Comparison of ENCODE assay signal across 11 cellular contexts in the genomic region with DNA sequence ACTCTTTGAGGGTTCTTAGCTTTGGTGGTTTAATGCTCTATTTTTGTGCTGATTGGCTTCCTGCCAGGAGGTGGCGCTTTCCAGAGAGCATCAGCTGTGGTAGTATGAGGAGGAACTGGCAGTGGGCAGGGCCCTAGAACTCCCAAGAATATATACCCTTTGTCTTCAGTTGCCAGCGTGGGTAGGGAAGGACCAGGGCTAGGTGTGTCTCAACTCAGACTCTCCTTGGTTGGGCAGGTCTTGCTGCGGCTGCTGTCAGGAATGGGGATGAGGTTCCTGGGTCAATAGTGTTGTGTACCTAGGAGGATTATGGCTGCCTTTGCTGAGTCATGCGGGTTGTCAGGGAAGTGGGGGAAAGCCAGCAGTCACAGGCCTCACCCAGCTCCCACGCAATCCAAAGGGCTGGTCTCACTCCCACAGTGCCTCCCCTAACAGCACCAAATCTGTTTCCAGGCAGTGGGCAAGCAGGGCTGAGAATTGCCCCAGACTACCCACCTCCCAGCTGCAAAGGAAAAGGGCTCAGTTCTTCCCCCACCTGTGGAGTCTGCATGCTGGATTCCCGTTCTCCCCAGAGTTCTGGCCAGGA.
DNase-seq lines count a peak whose midpoint lies in the region; ATAC-seq and TF ChIP-seq lines count a peak whose summit lies in the region.
"Had no signal": no experiment of that assay in that cellular context is flagged by ENCODE, and none has a peak within 500 bp of the region (broad histone marks: within the 10 kb centered on the region; RNA-seq: fewer than 3 reads in every experiment).

No MANE protein-coding gene starts in this region.

- no peak overlapping the region for H3K4me2 ChIP-seq in OCI-LY7 (ENCODE audit: low read length)

- H3K4me1 ChIP-seq in BE2C (peaks cover 6% of the 10 kb centered on the region), OCI-LY7 (ENCODE audit: insufficient read depth, low read length, poor library complexity, severe bottlenecking) (no peaks in the 10 kb centered on the region), testis (no peaks in the 10 kb centered on the region), upper lobe of left lung (no peaks in the 10 kb centered on the region)

- CTCF ChIA-PET in OCI-LY7 (lab: Charles Lee; ENCODE audit: unreplicated experiment): no interaction called here

- H3K4me3 ChIP-seq in BE2C (ENCODE audit: low read depth, low read length) (no peak overlapping the region), OCI-LY7 (ENCODE audit: low read depth, low read length, poor library complexity, severe bottlenecking) (no peak overlapping the region), fibroblast of pulmonary artery (replicated peaks; ENCODE audit: low read depth, low read length) (no peak overlapping the region), testis (no peak overlapping the region), upper lobe of left lung (no peak overlapping the region)
- H3K4me3 ChIP-seq: heart left ventricle, thoracic aorta had no signal

- POLR2A ChIA-PET in OCI-LY7 (lab: Charles Lee): interaction anchor here (0.6 to 1.1 kb wide), 2 partner anchors 20 to 36 kb away, joined by 3 to 5 read pairs; no protein-coding TSS in a partner anchor

- no peaks in the 10 kb centered on the region for H3K36me3 ChIP-seq in BE2C
- no peaks in the 10 kb centered on the region for H3K36me3 ChIP-seq in OCI-LY7 (ENCODE audit: insufficient read depth, low read length)
- H3K36me3 ChIP-seq in testis (ENCODE audit: low read depth, missing control alignments): no peaks in the 10 kb centered on the region
- H3K36me3 ChIP-seq in upper lobe of left lung: no peaks in the 10 kb centered on the region
- H3K36me3 ChIP-seq: heart left ventricle, thoracic aorta had no signal

- WGBS in testis, 2 donors: 82 to 85% methylated on average over 6 of the region's 6 CpGs
- 80 to 85% methylated on average over 4 to 6 of the region's 6 CpGs for WGBS in upper lobe of left lung, 2 donors

- peak; percentile 36 for DNase-seq in BE2C
- no peak for DNase-seq in GM10266 (ENCODE audit: extremely low spot score)
- DNase-seq in OCI-LY7 (ENCODE audit: low spot score): peak; percentile 23
- peak; percentile 16 for DNase-seq in fibroblast of pulmonary artery (ENCODE audit: low read depth)
- DNase-seq in testis: no peak
- DNase-seq in activated CD8-positive, alpha-beta memory T cell treated with anti-CD3 and anti-CD28 coated beads, Interleukin-2, amount 50 U/mL, for 4 hours: no peak
- DNase-seq in upper lobe of left lung: no peak
- DNase-seq: heart left ventricle, right cardiac atrium had no signal

- H3K9me2 ChIP-seq in OCI-LY7 (ENCODE audit: insufficient read depth, low read length): no peaks in the 10 kb centered on the region

- H4K20me1 ChIP-seq in OCI-LY7 (ENCODE audit: insufficient read depth, low read length): no peaks in the 10 kb centered on the region

- H3K27ac ChIP-seq in OCI-LY7 (ENCODE audit: low read depth, low read length, poor library complexity, severe bottlenecking): no peak overlapping the region
- no peak overlapping the region for H3K27ac ChIP-seq in testis
- no peak overlapping the region for H3K27ac ChIP-seq in upper lobe of left lung
- H3K27ac ChIP-seq: heart left ventricle, thoracic aorta had no signal

- ATAC-seq in upper lobe of left lung (ENCODE audit: low FRiP score in 2 of 2): no peak
- ATAC-seq in GM18517 (IDR thresholded peaks at IDR 0.05; ENCODE audit: unreplicated experiment): no peak
- ATAC-seq: heart left ventricle, right cardiac atrium had no signal

- intact Hi-C loops in OCI-LY7 (cut with micrococcal nuclease; ENCODE audit: unreplicated experiment) (no loop called here), testis (cut with DNase I; ENCODE audit: low total_unique reads) (no loop called here)

- TF ChIP-seq POLR2A in testis (IDR thresholded peaks at IDR 0.05) (no peak), upper lobe of left lung (IDR thresholded peaks at IDR 0.05) (no peak)

- H2AFZ ChIP-seq in OCI-LY7 (ENCODE audit: low read length): no peak overlapping the region

- no peaks in the 10 kb centered on the region for H3K27me3 ChIP-seq in BE2C
- no peaks in the 10 kb centered on the region for H3K27me3 ChIP-seq in testis
- no peaks in the 10 kb centered on the region for H3K27me3 ChIP-seq in upper lobe of left lung
- H3K27me3 ChIP-seq: heart left ventricle had no signal

- peak; percentile 36 for TF ChIP-seq CTCF in BE2C (IDR thresholded peaks at IDR 0.05; ENCODE audit: low read depth, low read length)
- TF ChIP-seq CTCF in GM10266 (IDR thresholded peaks at IDR 0.05; ENCODE audit: control insufficient read depth, insufficient read depth, low read depth, missing control alignments): peak; percentile 26
- peak; percentile 69 for TF ChIP-seq CTCF in OCI-LY7 (conservative IDR thresholded peaks at IDR 0.05; ENCODE audit: low read length)
- TF ChIP-seq CTCF in fibroblast of pulmonary artery (IDR thresholded peaks at IDR 0.05; ENCODE audit: low read length, missing control alignments): no peak
- no peak for TF ChIP-seq CTCF in testis (IDR thresholded peaks at IDR 0.05)
- no peak for TF ChIP-seq CTCF in upper lobe of left lung (IDR thresholded peaks at IDR 0.05)

- TF ChIP-seq EP300 in upper lobe of left lung (IDR thresholded peaks at IDR 0.05): no peak

- no TSS peak for BruUV-seq in OCI-LY7 (replicated peaks; lab: Mats Ljungman, UMichigan)

- H3K9me3 ChIP-seq in BE2C (no peaks in the 10 kb centered on the region), OCI-LY7 (ENCODE audit: low read length) (no peaks in the 10 kb centered on the region), testis (no peaks in the 10 kb centered on the region), upper lobe of left lung (no peaks in the 10 kb centered on the region)
- H3K9me3 ChIP-seq: thoracic aorta had no signal

- H3K79me2 ChIP-seq in OCI-LY7 (ENCODE audit: insufficient read depth, low read depth, low read length): no peaks in the 10 kb centered on the region

Comparison
In these comparisons a context has a peak if more than half of its experiments do, and no peak if none do; other contexts are left out.
1. DNase-seq: peak in BE2C (single experiment), OCI-LY7 (single experiment) and fibroblast of pulmonary artery (single experiment); none in GM10266 (single experiment), testis (single experiment), activated CD8-positive, alpha-beta memory T cell treated with anti-CD3 and anti-CD28 coated beads, Interleukin-2, amount 50 U/mL, for 4 hours (single experiment) and upper lobe of left lung (0 of 2).
2. CTCF ChIP-seq: peak in BE2C (single experiment), GM10266 (single experiment) and OCI-LY7 (single experiment); none in fibroblast of pulmonary artery (single experiment), testis (0 of 3) and upper lobe of left lung (0 of 6).